In the genomic region with DNA sequence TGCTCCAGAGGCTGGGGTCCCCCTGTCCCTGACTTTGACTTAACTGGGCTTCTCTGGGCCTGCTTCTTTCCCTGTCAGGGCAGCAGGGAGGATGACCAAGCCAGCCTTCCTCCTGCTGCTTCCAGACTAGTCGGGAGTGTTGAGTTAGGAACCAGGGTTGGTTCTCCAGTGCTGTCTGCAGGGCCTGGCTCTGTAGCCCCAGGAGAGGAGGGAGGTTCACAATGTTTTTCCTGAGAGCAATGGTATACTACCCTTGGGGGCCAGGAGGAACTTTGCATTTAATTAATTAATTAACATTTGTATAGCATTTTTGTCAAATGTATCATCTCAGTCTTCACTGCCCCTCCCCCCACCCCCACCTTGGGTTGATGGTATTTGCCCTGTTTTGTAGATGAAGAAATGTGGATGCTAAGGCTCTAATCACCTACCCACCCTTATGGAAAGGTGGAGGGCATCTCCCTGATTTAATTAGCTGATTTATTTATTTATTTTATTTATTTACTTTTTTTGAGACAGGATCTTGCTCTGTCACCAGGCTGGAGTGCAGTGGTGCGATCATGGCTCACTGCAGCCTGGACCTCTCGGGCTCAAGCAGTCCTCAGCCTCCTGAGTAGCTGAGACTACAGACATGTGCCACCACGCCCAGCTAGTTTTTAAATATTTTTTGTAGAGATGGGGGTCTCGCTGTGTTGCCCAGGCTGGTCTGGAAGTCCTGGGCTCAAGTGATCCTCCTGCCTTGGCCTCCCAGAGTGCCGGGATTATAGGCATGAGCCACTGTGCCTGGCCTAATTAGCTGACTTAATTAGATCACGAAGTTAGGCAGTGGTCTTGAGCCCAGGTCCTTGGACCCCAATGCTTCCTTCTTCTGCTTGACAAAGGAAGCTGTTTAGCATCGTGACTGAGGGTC, we compare ENCODE assay signal across 1 cellular context.
TF ChIP-seq lines count a peak whose summit lies in the region.

No MANE protein-coding gene starts in this region.

TF ChIP-seq in IMR-90, 13 proteins besides CTCF, POLR2A, EP300 and RAD21 (continued from another document):
- TF ChIP-seq MXI1 (IDR thresholded peaks at IDR 0.05; ENCODE audit: borderline replicate concordance, low read depth, low read length): no peak
- TF ChIP-seq MAFK (IDR thresholded peaks at IDR 0.05; ENCODE audit: low read depth, low read length): no peak
- TF ChIP-seq CHD1 (IDR thresholded peaks at IDR 0.05; ENCODE audit: low read depth, low read length): no peak
- no peak for TF ChIP-seq BHLHE40 (IDR thresholded peaks at IDR 0.05; ENCODE audit: low read depth, low read length)
- no peak for TF ChIP-seq NFE2L2 (IDR thresholded peaks at IDR 0.05; ENCODE audit: low read depth, low read length)
- TF ChIP-seq, protein P1, sequence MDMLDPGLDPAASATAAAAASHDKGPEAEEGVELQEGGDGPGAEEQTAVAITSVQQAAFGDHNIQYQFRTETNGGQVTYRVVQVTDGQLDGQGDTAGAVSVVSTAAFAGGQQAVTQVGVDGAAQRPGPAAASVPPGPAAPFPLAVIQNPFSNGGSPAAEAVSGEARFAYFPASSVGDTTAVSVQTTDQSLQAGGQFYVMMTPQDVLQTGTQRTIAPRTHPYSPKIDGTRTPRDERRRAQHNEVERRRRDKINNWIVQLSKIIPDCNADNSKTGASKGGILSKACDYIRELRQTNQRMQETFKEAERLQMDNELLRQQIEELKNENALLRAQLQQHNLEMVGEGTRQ (IDR thresholded peaks at IDR 0.05; ENCODE audit: low read depth, low read length): no peak
- no peak for TF ChIP-seq FOS (IDR thresholded peaks at IDR 0.05; ENCODE audit: low read depth, low read length)
- no peak for TF ChIP-seq CEBPB (IDR thresholded peaks at IDR 0.05; ENCODE audit: low read depth, low read length)
- TF ChIP-seq, protein P2, sequence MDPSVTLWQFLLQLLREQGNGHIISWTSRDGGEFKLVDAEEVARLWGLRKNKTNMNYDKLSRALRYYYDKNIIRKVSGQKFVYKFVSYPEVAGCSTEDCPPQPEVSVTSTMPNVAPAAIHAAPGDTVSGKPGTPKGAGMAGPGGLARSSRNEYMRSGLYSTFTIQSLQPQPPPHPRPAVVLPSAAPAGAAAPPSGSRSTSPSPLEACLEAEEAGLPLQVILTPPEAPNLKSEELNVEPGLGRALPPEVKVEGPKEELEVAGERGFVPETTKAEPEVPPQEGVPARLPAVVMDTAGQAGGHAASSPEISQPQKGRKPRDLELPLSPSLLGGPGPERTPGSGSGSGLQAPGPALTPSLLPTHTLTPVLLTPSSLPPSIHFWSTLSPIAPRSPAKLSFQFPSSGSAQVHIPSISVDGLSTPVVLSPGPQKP (IDR thresholded peaks at IDR 0.05; ENCODE audit: borderline replicate concordance, low read depth, low read length): no peak
- no peak for TF ChIP-seq RCOR1 (IDR thresholded peaks at IDR 0.05; ENCODE audit: insufficient replicate concordance, low read length)
- TF ChIP-seq MAZ (IDR thresholded peaks at IDR 0.05; ENCODE audit: borderline replicate concordance, low read depth, low read length): no peak
